Comparison of ENCODE assay signal across 14 cellular contexts in genomic region chr1:12573015-12573825, GRCh38. TPM values are rescaled to one million over a fixed set of nuclear protein-coding genes. Genes with fewer than 3 reads are reported as not detected.
DNase-seq lines count a peak whose midpoint lies in the region; ATAC-seq, FAIRE-seq and TF ChIP-seq lines count a peak whose summit lies in the region.
"Had no signal": no experiment of that assay in that cellular context is flagged by ENCODE, and none has a peak within 500 bp of the region (broad histone marks: within the 10 kb centered on the region; RNA-seq: fewer than 3 reads in every experiment).

No MANE protein-coding gene starts in this region.

- H3K36me3 Mint-ChIP-seq in activated naive CD4-positive, alpha-beta T cell treated with anti-CD3 and anti-CD28 coated beads for 36 hours (ENCODE audit: low read depth), result peaks cover 21% of the 10 kb centered on the region
- peaks cover 34% of the 10 kb centered on the region for H3K36me3 Mint-ChIP-seq in type B pancreatic cell
- H3K36me3 Mint-ChIP-seq in activated CD4-positive, alpha-beta memory T cell treated with anti-CD3 and anti-CD28 coated beads for 36 hours, result peaks cover 21% of the 10 kb centered on the region
- H3K36me3 Mint-ChIP-seq: IgD-negative memory B cell had no signal

- peak overlapping the region; percentile 24 for H3K27ac ChIP-seq in lower lobe of right lung

- TF ChIP-seq CTCF in bronchial epithelial cell (IDR thresholded peaks at IDR 0.05; ENCODE audit: insufficient read depth, low read length, severe bottlenecking) (no peak), lower lobe of right lung (IDR thresholded peaks at IDR 0.05) (no peak), type B pancreatic cell (conservative IDR thresholded peaks at IDR 0.05) (no peak)

- H3K4me3 Mint-ChIP-seq in activated naive CD4-positive, alpha-beta T cell treated with anti-CD3 and anti-CD28 coated beads for 36 hours, result no peak overlapping the region
- H3K4me3 Mint-ChIP-seq in type B pancreatic cell, result no peak overlapping the region
- H3K4me3 Mint-ChIP-seq in activated CD4-positive, alpha-beta memory T cell treated with anti-CD3 and anti-CD28 coated beads for 36 hours, result no peak overlapping the region
- H3K4me3 Mint-ChIP-seq: IgD-negative memory B cell had no signal

- no peaks in the 10 kb centered on the region for H3K9me3 ChIP-seq in lower lobe of right lung

- intact Hi-C loops in activated naive CD4-positive, alpha-beta T cell treated with anti-CD3 and anti-CD28 coated beads for 36 hours (cut with micrococcal nuclease), result no loop called here
- intact Hi-C loops in lower lobe of right lung (cut with DNase I), result no loop called here
- intact Hi-C loops in activated CD4-positive, alpha-beta memory T cell treated with anti-CD3 and anti-CD28 coated beads for 36 hours (cut with micrococcal nuclease), result no loop called here

- peak overlapping the region; percentile 7 for H3K27ac Mint-ChIP-seq in activated naive CD4-positive, alpha-beta T cell treated with anti-CD3 and anti-CD28 coated beads for 36 hours
- peak overlapping the region; percentile 48 for H3K27ac Mint-ChIP-seq in type B pancreatic cell
- H3K27ac Mint-ChIP-seq in activated CD4-positive, alpha-beta memory T cell treated with anti-CD3 and anti-CD28 coated beads for 36 hours, result no peak overlapping the region
- H3K27ac Mint-ChIP-seq: IgD-negative memory B cell had no signal

- ATAC-seq in lower lobe of right lung, result peak in 1 of 2 donors; percentile 51

- peak; percentile 13 for FAIRE-seq in bronchial epithelial cell (lab: Jason Lieb, UNC)
- FAIRE-seq: A204.1 had no signal

- H3K36me3 ChIP-seq in bronchial epithelial cell (ENCODE audit: control insufficient read depth, insufficient read depth, low read length), result peaks cover 20% of the 10 kb centered on the region
- H3K36me3 ChIP-seq in lower lobe of right lung, result peaks cover 96% of the 10 kb centered on the region

- H3K27me3 Mint-ChIP-seq in activated naive CD4-positive, alpha-beta T cell treated with anti-CD3 and anti-CD28 coated beads for 36 hours (ENCODE audit: low read depth), result no peaks in the 10 kb centered on the region
- no peaks in the 10 kb centered on the region for H3K27me3 Mint-ChIP-seq in type B pancreatic cell
- H3K27me3 Mint-ChIP-seq in activated CD4-positive, alpha-beta memory T cell treated with anti-CD3 and anti-CD28 coated beads for 36 hours, result no peaks in the 10 kb centered on the region

- H3K4me1 Mint-ChIP-seq in activated naive CD4-positive, alpha-beta T cell treated with anti-CD3 and anti-CD28 coated beads for 36 hours (ENCODE audit: low read depth), result peaks cover 11% of the 10 kb centered on the region
- H3K4me1 Mint-ChIP-seq in type B pancreatic cell (ENCODE audit: unreplicated experiment), result no peaks in the 10 kb centered on the region
- H3K4me1 Mint-ChIP-seq in activated CD4-positive, alpha-beta memory T cell treated with anti-CD3 and anti-CD28 coated beads for 36 hours (ENCODE audit: low read depth), result no peaks in the 10 kb centered on the region
- H3K4me1 Mint-ChIP-seq: IgD-negative memory B cell had no signal

- H3K4me1 ChIP-seq in lower lobe of right lung, result no peaks in the 10 kb centered on the region

- CTCF ChIA-PET in activated naive CD4-positive, alpha-beta T cell treated with anti-CD3 and anti-CD28 coated beads for 36 hours (lab: Charles Lee), result no interaction called here
- CTCF ChIA-PET in activated CD4-positive, alpha-beta memory T cell treated with anti-CD3 and anti-CD28 coated beads for 36 hours (lab: Charles Lee), result no interaction called here

- H3K9me3 Mint-ChIP-seq in activated naive CD4-positive, alpha-beta T cell treated with anti-CD3 and anti-CD28 coated beads for 36 hours, result no peaks in the 10 kb centered on the region
- H3K9me3 Mint-ChIP-seq in type B pancreatic cell, result no peaks in the 10 kb centered on the region
- H3K9me3 Mint-ChIP-seq in activated CD4-positive, alpha-beta memory T cell treated with anti-CD3 and anti-CD28 coated beads for 36 hours, result no peaks in the 10 kb centered on the region
- H3K9me3 Mint-ChIP-seq: IgD-negative memory B cell had no signal

- POLR2A ChIA-PET in activated CD4-positive, alpha-beta memory T cell treated with anti-CD3 and anti-CD28 coated beads for 36 hours (lab: Charles Lee), result no interaction called here

- H3K4me3 ChIP-seq in bronchial epithelial cell (ENCODE audit: low read depth, low read length), result no peak overlapping the region
- H3K4me3 ChIP-seq in lower lobe of right lung, result no peak overlapping the region

- DNase-seq in activated naive CD4-positive, alpha-beta T cell treated with anti-CD3 and anti-CD28 coated beads for 36 hours, result no peak
- no peak for DNase-seq in activated naive CD4-positive, alpha-beta T cell treated with anti-CD3 and anti-CD28 coated beads, Interleukin-2, amount 50 U/mL, for 16 hours
- DNase-seq in bronchial epithelial cell (ENCODE audit: low read depth), result no peak
- no peak for DNase-seq in lower lobe of right lung
- no peak for DNase-seq in type B pancreatic cell (ENCODE audit: extremely low spot score, unreplicated experiment)
- no peak for DNase-seq in NCI-H526 treated with DMSO at 0.1 percent for 48 hours (lab: John Stamatoyannopoulos, UW)
- DNase-seq in NCI-H446 (lab: John Stamatoyannopoulos, UW), result no peak
- DNase-seq in activated CD4-positive, alpha-beta memory T cell treated with anti-CD3 and anti-CD28 coated beads for 36 hours, result no peak
- DNase-seq: activated CD4-positive, alpha-beta T cell treated with anti-CD3 and anti-CD28 coated beads for 1 hour; activated effector memory CD4-positive, alpha-beta T cell treated with anti-CD3 and anti-CD28 coated beads, Interleukin-2, amount 50 U/mL, for 16 hours; COR-L47; retina had no signal

- H3K27me3 ChIP-seq in bronchial epithelial cell (ENCODE audit: control insufficient read depth, insufficient read depth, low read length) (no peaks in the 10 kb centered on the region), lower lobe of right lung (ENCODE audit: low read depth) (no peaks in the 10 kb centered on the region)

RNA-seq across cellular contexts. Expression of gene DHRS3, which starts 44.8 kb away (rescaled TPM):
- total RNA-seq in activated naive CD4-positive, alpha-beta T cell treated with anti-CD3 and anti-CD28 coated beads for 36 hours, result 10 to 100 TPM; 45.5 to 45.7 TPM
- total RNA-seq in bronchial epithelial cell (29.3 and 63.7 TPM in 2 replicates), lower lobe of right lung (135 TPM), type B pancreatic cell (ENCODE audit: low replicate concordance) (143 and 276 TPM in 2 replicates)
- 10 to 100 TPM; 57.6 to 58.8 TPM for total RNA-seq in activated CD4-positive, alpha-beta memory T cell treated with anti-CD3 and anti-CD28 coated beads for 36 hours
